In the genomic region with DNA sequence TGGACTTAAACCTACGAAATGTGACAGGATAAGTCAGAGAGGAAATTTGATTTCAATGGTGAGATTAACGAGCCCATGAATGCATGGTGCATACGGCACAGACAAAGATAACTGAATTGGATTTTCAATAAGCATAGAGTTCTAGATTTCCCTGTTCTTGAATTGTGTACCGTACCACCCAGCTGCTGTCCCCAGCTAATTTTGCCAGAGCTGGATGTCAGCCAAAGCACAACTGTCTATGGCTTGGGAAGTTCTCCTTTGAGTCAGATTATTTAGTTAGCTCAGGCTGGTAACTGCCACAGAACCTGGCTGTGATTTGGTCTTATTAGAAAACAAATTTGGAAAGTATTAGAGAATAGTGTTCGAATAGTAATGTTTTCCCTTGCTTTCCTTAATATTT, we compare ENCODE assay signal across 16 cellular contexts.
"Had no signal": no experiment of that assay in that cellular context is flagged by ENCODE, and none has a peak within 500 bp of the region (broad histone marks: within the 10 kb centered on the region; RNA-seq: fewer than 3 reads in every experiment).

No MANE protein-coding gene starts in this region.

- H3K9me3 ChIP-seq: body of pancreas, lower lobe of right lung, right lobe of liver, spleen, transverse colon had no signal

- H3K4me3 Mint-ChIP-seq: activated CD4-positive, alpha-beta T cell treated with anti-CD3 and anti-CD28 coated beads, Interleukin-2, amount 10 ng/mL, durations not matched to agents 24 days and 14 days; central memory CD8-positive, alpha-beta T cell; natural killer cell; stimulated activated naive B cell treated with anti-CD40 and anti-IgM and Interleukin-4, amounts not matched to agents 10 μg/mL and 1 μg/mL and 100 μg/mL, for 72 hours; WTC11 had no signal

- H3K36me3 ChIP-seq: lower lobe of right lung, right lobe of liver, spleen, transverse colon had no signal

- H3K9me3 Mint-ChIP-seq: activated CD4-positive, alpha-beta T cell treated with anti-CD3 and anti-CD28 coated beads, Interleukin-2, amount 10 ng/mL, durations not matched to agents 24 days and 14 days; activated T-helper 2 cell treated with anti-CD3 and anti-CD28 coated beads, Interferon-gamma antibody, Interleukin-2, Interleukin-4, amounts not matched to agents 10 μg/mL and 5 μg/mL and 100 μg/mL, durations not matched to agents 14 hours and 24 hours and 36 hours; central memory CD8-positive, alpha-beta T cell; natural killer cell; stimulated activated naive B cell treated with anti-CD40 and anti-IgM and Interleukin-4, amounts not matched to agents 10 μg/mL and 1 μg/mL and 100 μg/mL, for 72 hours; WTC11 had no signal

- H3K4me3 ChIP-seq: body of pancreas, lower lobe of right lung, right lobe of liver, spleen, transverse colon had no signal

- H3K4me1 Mint-ChIP-seq: activated CD4-positive, alpha-beta T cell treated with anti-CD3 and anti-CD28 coated beads, Interleukin-2, amount 10 ng/mL, durations not matched to agents 24 days and 14 days; WTC11 had no signal

- H3K27ac Mint-ChIP-seq: activated CD4-positive, alpha-beta T cell treated with anti-CD3 and anti-CD28 coated beads, Interleukin-2, amount 10 ng/mL, durations not matched to agents 24 days and 14 days; activated T-helper 2 cell treated with anti-CD3 and anti-CD28 coated beads, Interferon-gamma antibody, Interleukin-2, Interleukin-4, amounts not matched to agents 10 μg/mL and 5 μg/mL and 100 μg/mL, durations not matched to agents 14 hours and 24 hours and 36 hours; natural killer cell; stimulated activated naive B cell treated with anti-CD40 and anti-IgM and Interleukin-4, amounts not matched to agents 10 μg/mL and 1 μg/mL and 100 μg/mL, for 72 hours; WTC11 had no signal

- H3K36me3 Mint-ChIP-seq: natural killer cell; stimulated activated naive B cell treated with anti-CD40 and anti-IgM and Interleukin-4, amounts not matched to agents 10 μg/mL and 1 μg/mL and 100 μg/mL, for 72 hours; WTC11 had no signal

- ATAC-seq: body of pancreas; lower lobe of right lung; natural killer cell; stimulated activated naive B cell treated with anti-CD40 and anti-IgM and Interleukin-4, amounts not matched to agents 10 μg/mL and 1 μg/mL and 100 μg/mL, for 72 hours; WTC11 had no signal

- H3K4me1 ChIP-seq: body of pancreas, lower lobe of right lung, right lobe of liver, transverse colon had no signal

- DNase-seq: activated CD4-positive, alpha-beta T cell treated with anti-CD3 and anti-CD28 coated beads, Interleukin-2, amount 10 ng/mL, durations not matched to agents 24 days and 14 days; activated CD8-positive, alpha-beta memory T cell treated with anti-CD3 and anti-CD28 coated beads for 24 hours; activated naive CD4-positive, alpha-beta T cell treated with anti-CD3 and anti-CD28 coated beads, Interleukin-2, amount 50 U/mL, for 16 hours; body of pancreas; cortex of kidney; effector memory CD4-positive, alpha-beta T cell; lower lobe of right lung; natural killer cell; right lobe of liver; spleen; stimulated activated CD4-positive, alpha-beta T cell treated with anti-CD3 and anti-CD28 coated beads, Interleukin-2, amount 100 ng/mL, for 24 hours; stimulated activated naive B cell treated with anti-CD40 and anti-IgM and Interleukin-4, amounts not matched to agents 10 μg/mL and 1 μg/mL and 100 μg/mL, for 72 hours; transverse colon had no signal

- H3K27me3 ChIP-seq: body of pancreas, right lobe of liver, transverse colon had no signal

- H3K27ac ChIP-seq: body of pancreas, lower lobe of right lung, right lobe of liver, spleen, transverse colon had no signal
